2 cellular contexts compared by ENCODE assay signal in the genomic region with DNA sequence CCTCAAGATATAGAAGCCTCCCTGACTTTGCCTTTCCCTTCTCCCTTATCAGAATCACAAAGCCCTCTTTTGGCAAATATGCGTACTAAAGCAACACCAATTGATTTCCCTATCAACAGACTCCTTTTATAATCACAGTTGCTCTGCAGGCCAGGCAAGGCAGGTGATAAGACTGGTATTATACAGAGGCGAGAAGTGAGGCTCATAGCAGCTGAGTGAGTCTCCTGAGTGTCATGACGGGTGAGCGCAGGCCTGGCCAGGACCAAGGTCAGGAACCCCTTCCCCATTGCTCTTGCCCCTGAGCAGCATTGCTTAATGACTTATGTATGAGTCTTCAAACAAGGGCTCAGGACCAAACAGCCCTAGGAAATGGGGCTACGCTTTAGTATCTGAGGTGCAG.
TF ChIP-seq lines count a peak whose summit lies in the region.

No MANE protein-coding gene starts in this region.

TF ChIP-seq in GM23338, 12 proteins besides CTCF, POLR2A, EP300 and RAD21 (continues in another document):
- TF ChIP-seq, protein P1, sequence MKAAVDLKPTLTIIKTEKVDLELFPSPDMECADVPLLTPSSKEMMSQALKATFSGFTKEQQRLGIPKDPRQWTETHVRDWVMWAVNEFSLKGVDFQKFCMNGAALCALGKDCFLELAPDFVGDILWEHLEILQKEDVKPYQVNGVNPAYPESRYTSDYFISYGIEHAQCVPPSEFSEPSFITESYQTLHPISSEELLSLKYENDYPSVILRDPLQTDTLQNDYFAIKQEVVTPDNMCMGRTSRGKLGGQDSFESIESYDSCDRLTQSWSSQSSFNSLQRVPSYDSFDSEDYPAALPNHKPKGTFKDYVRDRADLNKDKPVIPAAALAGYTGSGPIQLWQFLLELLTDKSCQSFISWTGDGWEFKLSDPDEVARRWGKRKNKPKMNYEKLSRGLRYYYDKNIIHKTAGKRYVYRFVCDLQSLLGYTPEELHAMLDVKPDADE (IDR thresholded peaks at IDR 0.05) = no peak
- TF ChIP-seq, protein P2, sequence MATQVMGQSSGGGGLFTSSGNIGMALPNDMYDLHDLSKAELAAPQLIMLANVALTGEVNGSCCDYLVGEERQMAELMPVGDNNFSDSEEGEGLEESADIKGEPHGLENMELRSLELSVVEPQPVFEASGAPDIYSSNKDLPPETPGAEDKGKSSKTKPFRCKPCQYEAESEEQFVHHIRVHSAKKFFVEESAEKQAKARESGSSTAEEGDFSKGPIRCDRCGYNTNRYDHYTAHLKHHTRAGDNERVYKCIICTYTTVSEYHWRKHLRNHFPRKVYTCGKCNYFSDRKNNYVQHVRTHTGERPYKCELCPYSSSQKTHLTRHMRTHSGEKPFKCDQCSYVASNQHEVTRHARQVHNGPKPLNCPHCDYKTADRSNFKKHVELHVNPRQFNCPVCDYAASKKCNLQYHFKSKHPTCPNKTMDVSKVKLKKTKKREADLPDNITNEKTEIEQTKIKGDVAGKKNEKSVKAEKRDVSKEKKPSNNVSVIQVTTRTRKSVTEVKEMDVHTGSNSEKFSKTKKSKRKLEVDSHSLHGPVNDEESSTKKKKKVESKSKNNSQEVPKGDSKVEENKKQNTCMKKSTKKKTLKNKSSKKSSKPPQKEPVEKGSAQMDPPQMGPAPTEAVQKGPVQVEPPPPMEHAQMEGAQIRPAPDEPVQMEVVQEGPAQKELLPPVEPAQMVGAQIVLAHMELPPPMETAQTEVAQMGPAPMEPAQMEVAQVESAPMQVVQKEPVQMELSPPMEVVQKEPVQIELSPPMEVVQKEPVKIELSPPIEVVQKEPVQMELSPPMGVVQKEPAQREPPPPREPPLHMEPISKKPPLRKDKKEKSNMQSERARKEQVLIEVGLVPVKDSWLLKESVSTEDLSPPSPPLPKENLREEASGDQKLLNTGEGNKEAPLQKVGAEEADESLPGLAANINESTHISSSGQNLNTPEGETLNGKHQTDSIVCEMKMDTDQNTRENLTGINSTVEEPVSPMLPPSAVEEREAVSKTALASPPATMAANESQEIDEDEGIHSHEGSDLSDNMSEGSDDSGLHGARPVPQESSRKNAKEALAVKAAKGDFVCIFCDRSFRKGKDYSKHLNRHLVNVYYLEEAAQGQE (IDR thresholded peaks at IDR 0.05; ENCODE audit: unreplicated experiment) = no peak
- TF ChIP-seq JUNB (IDR thresholded peaks at IDR 0.05; ENCODE audit: unreplicated experiment) (no peak), CREB1 (CRISPR knock-in tag; IDR thresholded peaks at IDR 0.05; ENCODE audit: low read depth) (no peak), NANOG (IDR thresholded peaks at IDR 0.05; ENCODE audit: borderline replicate concordance) (no peak), ZNF114 (CRISPR knock-in tag; IDR thresholded peaks at IDR 0.05) (no peak), EZH2 (IDR thresholded peaks at IDR 0.05; ENCODE audit: low read depth, unreplicated experiment) (no peak), POLR2AphosphoS5 (IDR thresholded peaks at IDR 0.05; ENCODE audit: low read depth) (no peak), ZNF331 (CRISPR knock-in tag; IDR thresholded peaks at IDR 0.05; ENCODE audit: low read depth) (no peak)
- TF ChIP-seq, protein P3, sequence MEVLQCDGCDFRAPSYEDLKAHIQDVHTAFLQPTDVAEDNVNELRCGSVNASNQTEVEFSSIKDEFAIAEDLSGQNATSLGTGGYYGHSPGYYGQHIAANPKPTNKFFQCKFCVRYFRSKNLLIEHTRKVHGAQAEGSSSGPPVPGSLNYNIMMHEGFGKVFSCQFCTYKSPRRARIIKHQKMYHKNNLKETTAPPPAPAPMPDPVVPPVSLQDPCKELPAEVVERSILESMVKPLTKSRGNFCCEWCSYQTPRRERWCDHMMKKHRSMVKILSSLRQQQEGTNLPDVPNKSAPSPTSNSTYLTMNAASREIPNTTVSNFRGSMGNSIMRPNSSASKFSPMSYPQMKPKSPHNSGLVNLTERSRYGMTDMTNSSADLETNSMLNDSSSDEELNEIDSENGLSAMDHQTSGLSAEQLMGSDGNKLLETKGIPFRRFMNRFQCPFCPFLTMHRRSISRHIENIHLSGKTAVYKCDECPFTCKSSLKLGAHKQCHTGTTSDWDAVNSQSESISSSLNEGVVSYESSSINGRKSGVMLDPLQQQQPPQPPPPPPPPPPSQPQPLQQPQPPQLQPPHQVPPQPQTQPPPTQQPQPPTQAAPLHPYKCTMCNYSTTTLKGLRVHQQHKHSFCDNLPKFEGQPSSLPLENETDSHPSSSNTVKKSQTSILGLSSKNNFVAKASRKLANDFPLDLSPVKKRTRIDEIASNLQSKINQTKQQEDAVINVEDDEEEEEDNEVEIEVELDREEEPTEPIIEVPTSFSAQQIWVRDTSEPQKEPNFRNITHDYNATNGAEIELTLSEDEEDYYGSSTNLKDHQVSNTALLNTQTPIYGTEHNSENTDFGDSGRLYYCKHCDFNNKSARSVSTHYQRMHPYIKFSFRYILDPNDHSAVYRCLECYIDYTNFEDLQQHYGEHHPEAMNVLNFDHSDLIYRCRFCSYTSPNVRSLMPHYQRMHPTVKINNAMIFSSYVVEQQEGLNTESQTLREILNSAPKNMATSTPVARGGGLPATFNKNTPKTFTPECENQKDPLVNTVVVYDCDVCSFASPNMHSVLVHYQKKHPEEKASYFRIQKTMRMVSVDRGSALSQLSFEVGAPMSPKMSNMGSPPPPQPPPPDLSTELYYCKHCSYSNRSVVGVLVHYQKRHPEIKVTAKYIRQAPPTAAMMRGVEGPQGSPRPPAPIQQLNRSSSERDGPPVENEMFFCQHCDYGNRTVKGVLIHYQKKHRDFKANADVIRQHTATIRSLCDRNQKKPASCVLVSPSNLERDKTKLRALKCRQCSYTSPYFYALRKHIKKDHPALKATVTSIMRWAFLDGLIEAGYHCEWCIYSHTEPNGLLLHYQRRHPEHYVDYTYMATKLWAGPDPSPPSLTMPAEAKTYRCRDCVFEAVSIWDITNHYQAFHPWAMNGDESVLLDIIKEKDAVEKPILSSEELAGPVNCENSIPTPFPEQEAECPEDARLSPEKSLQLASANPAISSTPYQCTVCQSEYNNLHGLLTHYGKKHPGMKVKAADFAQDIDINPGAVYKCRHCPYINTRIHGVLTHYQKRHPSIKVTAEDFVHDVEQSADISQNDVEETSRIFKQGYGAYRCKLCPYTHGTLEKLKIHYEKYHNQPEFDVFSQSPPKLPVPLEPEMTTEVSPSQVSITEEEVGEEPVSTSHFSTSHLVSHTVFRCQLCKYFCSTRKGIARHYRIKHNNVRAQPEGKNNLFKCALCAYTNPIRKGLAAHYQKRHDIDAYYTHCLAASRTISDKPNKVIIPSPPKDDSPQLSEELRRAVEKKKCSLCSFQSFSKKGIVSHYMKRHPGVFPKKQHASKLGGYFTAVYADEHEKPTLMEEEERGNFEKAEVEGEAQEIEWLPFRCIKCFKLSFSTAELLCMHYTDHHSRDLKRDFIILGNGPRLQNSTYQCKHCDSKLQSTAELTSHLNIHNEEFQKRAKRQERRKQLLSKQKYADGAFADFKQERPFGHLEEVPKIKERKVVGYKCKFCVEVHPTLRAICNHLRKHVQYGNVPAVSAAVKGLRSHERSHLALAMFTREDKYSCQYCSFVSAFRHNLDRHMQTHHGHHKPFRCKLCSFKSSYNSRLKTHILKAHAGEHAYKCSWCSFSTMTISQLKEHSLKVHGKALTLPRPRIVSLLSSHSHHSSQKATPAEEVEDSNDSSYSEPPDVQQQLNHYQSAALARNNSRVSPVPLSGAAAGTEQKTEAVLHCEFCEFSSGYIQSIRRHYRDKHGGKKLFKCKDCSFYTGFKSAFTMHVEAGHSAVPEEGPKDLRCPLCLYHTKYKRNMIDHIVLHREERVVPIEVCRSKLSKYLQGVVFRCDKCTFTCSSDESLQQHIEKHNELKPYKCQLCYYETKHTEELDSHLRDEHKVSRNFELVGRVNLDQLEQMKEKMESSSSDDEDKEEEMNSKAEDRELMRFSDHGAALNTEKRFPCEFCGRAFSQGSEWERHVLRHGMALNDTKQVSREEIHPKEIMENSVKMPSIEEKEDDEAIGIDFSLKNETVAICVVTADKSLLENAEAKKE (CRISPR knock-in tag; IDR thresholded peaks at IDR 0.05) = no peak

TF ChIP-seq in K562, 482 proteins besides CTCF, POLR2A, EP300 and RAD21:
- TF ChIP-seq CBFA2T3 (IDR thresholded peaks at IDR 0.05) = peak; percentile 25; the same call in 1 of the 2 replicates
- TF ChIP-seq MEIS2 (IDR thresholded peaks at IDR 0.05; ENCODE audit: partially characterized antibody) = no peak
TF ChIP-seq in K562: peak in this region for 1.
